Comparison of ENCODE assay signal across 23 cellular contexts in genomic region chr22:41085842-41086241, GRCh38.
"Had no signal": no experiment of that assay in that cellular context is flagged by ENCODE, and none has a peak within 500 bp of the region (broad histone marks: within the 10 kb centered on the region; RNA-seq: fewer than 3 reads in every experiment).

No MANE protein-coding gene starts in this region.

- H3K9me3 ChIP-seq: left ventricle myocardium inferior, psoas muscle, thyroid gland, uterus had no signal

- DNase-seq: effector CD4-positive, alpha-beta T cell; endodermal cell; erythroblast; foreskin keratinocyte; immature natural killer cell; kidney; left cardiac atrium; left ventricle myocardium inferior; mesenchymal stem cell; naive B cell; psoas muscle; retina; stimulated activated naive CD4-positive, alpha-beta T cell treated with Interleukin-2 at 50 U/mL for 16 hours; thyroid gland; uterus had no signal

- FAIRE-seq: endothelial cell of umbilical vein, kidney had no signal

- H3K79me2 ChIP-seq: parathyroid adenoma had no signal

- H3K27me3 ChIP-seq: foreskin keratinocyte, thyroid gland, uterus had no signal

- H3K36me3 Mint-ChIP-seq: immature natural killer cell, naive B cell had no signal

- ATAC-seq: foreskin keratinocyte, left cardiac atrium, psoas muscle, sciatic nerve had no signal

- H3K36me3 ChIP-seq: left ventricle myocardium inferior, thyroid gland, uterus had no signal

- H3K9me3 Mint-ChIP-seq: endodermal cell, immature natural killer cell, naive B cell, nephron had no signal

- H3K4me1 ChIP-seq: foreskin keratinocyte, parathyroid adenoma, psoas muscle, uterus had no signal

- H3K4me3 Mint-ChIP-seq: endodermal cell, immature natural killer cell, nephron, type B pancreatic cell had no signal

- H3K27ac ChIP-seq: coronary artery, foreskin keratinocyte, left ventricle myocardium inferior, parathyroid adenoma, psoas muscle, skin epidermis, thyroid gland, uterus had no signal

- H2AFZ ChIP-seq: parathyroid adenoma had no signal

- H3K9ac ChIP-seq: parathyroid adenoma had no signal

- H3K4me3 ChIP-seq: coronary artery, left ventricle myocardium inferior, lung, psoas muscle, skin epidermis, thyroid gland, uterus had no signal

- H3K27ac Mint-ChIP-seq: endodermal cell, immature natural killer cell, nephron, type B pancreatic cell had no signal

- H3K27me3 Mint-ChIP-seq: naive B cell, type B pancreatic cell had no signal
